ENCODE assay signal across 8 cellular contexts in genomic region chr5:43191740-43192557, GRCh38. TPM values are rescaled to one million over a fixed set of nuclear protein-coding genes. Genes with fewer than 3 reads are reported as not detected.
A peak's percentile ranks its signal among the peaks of the same experiment; 100 is the strongest.
DNase-seq lines count a peak whose midpoint lies in the region; TF ChIP-seq lines count a peak whose summit lies in the region.

Gene NIM1K (plus strand): TSS chr5:43192225. CDS start chr5:43245776, 53,551 bp downstream.

- in situ Hi-C loops in HAP-1 (cut with MboI; ENCODE audit: low sequenced_read_pairs), result no loop called here

- H3K4me2 ChIP-seq in mesendoderm (ENCODE audit: low read length), result peak within 1 kb of the TSS; percentile 93

- H3K9ac ChIP-seq in endocrine pancreas (ENCODE audit: control insufficient read depth, insufficient read depth, low read length) (peak within 1 kb of the TSS; percentile 62), mesendoderm (ENCODE audit: low read length) (peak within 1 kb of the TSS; percentile 54)

- peak within 1 kb of the TSS; percentile 78 for H3K4me3 Mint-ChIP-seq in activated CD4-positive, alpha-beta memory T cell treated with anti-CD3 and anti-CD28 coated beads, Interleukin-2, amount 10 ng/mL, durations not matched to agents 7 days and 5 days

- H3K27me3 Mint-ChIP-seq in activated CD4-positive, alpha-beta memory T cell treated with anti-CD3 and anti-CD28 coated beads, Interleukin-2, amount 10 ng/mL, durations not matched to agents 7 days and 5 days, result peaks cover 19% of the 10 kb centered on the region

- H3K4ac ChIP-seq in mesendoderm (ENCODE audit: low read depth, low read length), result no peak within 1 kb of the TSS

- H3K9me3 ChIP-seq in HAP-1 (no peaks in the 10 kb centered on the region), endocrine pancreas (ENCODE audit: control insufficient read depth, low read length) (no peaks in the 10 kb centered on the region)

- H3K18ac ChIP-seq in mesendoderm (ENCODE audit: low read length), result no peak within 1 kb of the TSS

- peak within 1 kb of the TSS; percentile 48 for H3K23ac ChIP-seq in mesendoderm (ENCODE audit: low read length)

- no peak for TF ChIP-seq CTCF in GM12875 (IDR thresholded peaks at IDR 0.05; ENCODE audit: borderline replicate concordance, insufficient read depth, low read depth, low read length)

- no peak within 1 kb of the TSS for H2AK5ac ChIP-seq in mesendoderm (ENCODE audit: low read length)

- no peaks in the 10 kb centered on the region for H3K79me1 ChIP-seq in mesendoderm (ENCODE audit: low read length)

- POLR2A ChIA-PET in activated CD4-positive, alpha-beta memory T cell treated with anti-CD3 and anti-CD28 coated beads, Interleukin-2, amount 10 ng/mL, durations not matched to agents 7 days and 5 days (lab: Charles Lee), result interaction anchor here (0.8 to 1.2 kb wide), 4 partner anchors 30 to 122 kb away, joined by 3 read pairs; partner anchors contain the start of gene HMGCS1

- H4K8ac ChIP-seq in mesendoderm (ENCODE audit: low read depth, low read length), result no peak within 1 kb of the TSS

- H4K5ac ChIP-seq in mesendoderm (ENCODE audit: low read length), result no peak within 1 kb of the TSS

- no peaks in the 10 kb centered on the region for H3K27me3 ChIP-seq in HAP-1 (ENCODE audit: low read depth)
- no peaks in the 10 kb centered on the region for H3K27me3 ChIP-seq in endocrine pancreas (ENCODE audit: control insufficient read depth, insufficient read depth, low read length)
- H3K27me3 ChIP-seq in mesendoderm (ENCODE audit: insufficient read depth, low read length, poor library complexity), result peaks cover 6% of the 10 kb centered on the region

- peaks cover 5% of the 10 kb centered on the region for H3K36me3 Mint-ChIP-seq in activated CD4-positive, alpha-beta memory T cell treated with anti-CD3 and anti-CD28 coated beads, Interleukin-2, amount 10 ng/mL, durations not matched to agents 7 days and 5 days (ENCODE audit: low read depth)

- H3K56ac ChIP-seq in mesendoderm (ENCODE audit: low read length), result peak within 1 kb of the TSS; percentile 25

- H2BK5ac ChIP-seq in mesendoderm (ENCODE audit: low read length), result no peak within 1 kb of the TSS

- no peak within 1 kb of the TSS for H3K27ac Mint-ChIP-seq in activated CD4-positive, alpha-beta memory T cell treated with anti-CD3 and anti-CD28 coated beads, Interleukin-2, amount 10 ng/mL, durations not matched to agents 7 days and 5 days

- no peaks in the 10 kb centered on the region for H3K79me2 ChIP-seq in mesendoderm (ENCODE audit: control insufficient read depth, insufficient read depth, low read length)

- H3K36me3 ChIP-seq in HAP-1 (replicated peaks), result no peaks in the 10 kb centered on the region
- H3K36me3 ChIP-seq in endocrine pancreas (ENCODE audit: control insufficient read depth, insufficient read depth, low read length), result no peaks in the 10 kb centered on the region
- H3K36me3 ChIP-seq in mesendoderm (ENCODE audit: control insufficient read depth, insufficient read depth, low read length), result no peaks in the 10 kb centered on the region

- CTCF ChIA-PET in activated CD4-positive, alpha-beta memory T cell treated with anti-CD3 and anti-CD28 coated beads, Interleukin-2, amount 10 ng/mL, durations not matched to agents 7 days and 5 days (lab: Charles Lee), result interaction anchor here (0.9 to 2.4 kb wide), 3 partner anchors 86 to 292 kb away, joined by 5 to 8 read pairs (median 6); partner anchors contain the start of gene TMEM267

- no peak within 1 kb of the TSS for H2BK15ac ChIP-seq in mesendoderm (replicated peaks; ENCODE audit: low read depth)

- peaks cover 30% of the 10 kb centered on the region for H3K4me1 Mint-ChIP-seq in activated CD4-positive, alpha-beta memory T cell treated with anti-CD3 and anti-CD28 coated beads, Interleukin-2, amount 10 ng/mL, durations not matched to agents 7 days and 5 days

- peak within 1 kb of the TSS; percentile 54 for H3K4me3 ChIP-seq in GM12875 (ENCODE audit: low read depth, low read length)
- H3K4me3 ChIP-seq in HAP-1, result peak within 1 kb of the TSS; percentile 44
- H3K4me3 ChIP-seq in endocrine pancreas (ENCODE audit: control insufficient read depth, insufficient read depth, low read length), result peak within 1 kb of the TSS; percentile 91
- H3K4me3 ChIP-seq in mesendoderm (ENCODE audit: low read length), result peak within 1 kb of the TSS; percentile 8

- H3K9me3 Mint-ChIP-seq in activated CD4-positive, alpha-beta memory T cell treated with anti-CD3 and anti-CD28 coated beads, Interleukin-2, amount 10 ng/mL, durations not matched to agents 7 days and 5 days, result no peaks in the 10 kb centered on the region

- no CpG with 5 or more reads among the region's 64 CpGs for WGBS in mesendoderm (ENCODE audit: extremely low coverage, insufficient coverage, low lambda C conversion rate)

- no peak within 1 kb of the TSS for H2BK120ac ChIP-seq in mesendoderm (ENCODE audit: low read depth, low read length)

- DNase-seq in HAP-1 (ENCODE audit: low spot score in 2 of 2) (peak; percentile 71 to 83), NCI-H1105 treated with DMSO at 0.1 percent for 48 hours (lab: John Stamatoyannopoulos, UW) (peak; percentile 67), mesendoderm (peak; percentile 46), NCI-H1048 (lab: John Stamatoyannopoulos, UW) (no peak)
- DNase-seq in activated CD4-positive, alpha-beta memory T cell treated with anti-CD3 and anti-CD28 coated beads, Interleukin-2, amount 10 ng/mL, durations not matched to agents 7 days and 5 days, result peak; percentile 39
- peak; percentile 5 for DNase-seq in stimulated activated CD8-positive, alpha-beta memory T cell treated with anti-CD3 and anti-CD28 coated beads, Interleukin-15, amount 100 ng/mL, for 24 hours (ENCODE audit: low read depth)

- H3K4me1 ChIP-seq in HAP-1 (no peaks in the 10 kb centered on the region; the same call in 1 of the 2 replicates), endocrine pancreas (ENCODE audit: control insufficient read depth, insufficient read depth, low read length) (peaks cover 5% of the 10 kb centered on the region), mesendoderm (ENCODE audit: control insufficient read depth, low read depth, low read length) (peaks cover 2% of the 10 kb centered on the region)

- no peak within 1 kb of the TSS for H3K27ac ChIP-seq in mesendoderm (ENCODE audit: low read depth, low read length)

RNA-seq across cellular contexts. Expression of gene NIM1K, which starts in this region (rescaled TPM):
- total RNA-seq in activated CD4-positive, alpha-beta memory T cell treated with anti-CD3 and anti-CD28 coated beads, Interleukin-2, amount 10 ng/mL, durations not matched to agents 7 days and 5 days, result under 1 TPM; 0.73 to 0.83 TPM
- 0.03 TPM for polyA plus RNA-seq in mesendoderm (2013, experiment 1 of 2)
- 0.03 TPM for polyA plus RNA-seq in mesendoderm (2013, experiment 2 of 2)

Comparison
In these comparisons a context has a peak if more than half of its experiments do, and no peak if none do; other contexts are left out.
1. Peak in DNase-seq in activated CD4-positive, alpha-beta memory T cell treated with anti-CD3 and anti-CD28 coated beads, Interleukin-2, amount 10 ng/mL, durations not matched to agents 7 days and 5 days; RNA of the gene not detected or under 1 TPM.
2. H3K4me3 ChIP-seq: peak in every context shown above with its lines; median percentile 91 in endocrine pancreas; 54 in GM12875; 44 in HAP-1; 8 in mesendoderm.